15 cellular contexts compared by ENCODE assay signal in the genomic region with DNA sequence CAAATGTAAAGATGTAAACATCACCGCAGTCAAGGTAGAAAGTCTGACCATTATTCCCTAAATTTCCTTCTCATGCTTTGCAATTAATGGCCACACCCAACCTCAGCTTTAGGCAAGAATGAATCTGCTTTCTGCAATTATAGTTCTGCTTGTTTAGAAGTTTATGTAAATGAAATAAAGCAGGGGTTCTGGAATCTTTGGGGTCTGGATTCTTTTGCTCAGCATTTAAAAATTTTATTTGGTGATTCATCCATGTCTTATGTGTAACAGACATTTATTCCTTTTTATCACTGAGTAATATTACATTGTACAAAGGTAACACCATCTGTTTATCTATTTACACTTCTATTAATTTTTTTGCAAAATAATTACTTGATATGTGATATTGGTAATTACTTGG.
"Had no signal": no experiment of that assay in that cellular context is flagged by ENCODE, and none has a peak within 500 bp of the region (broad histone marks: within the 10 kb centered on the region; RNA-seq: fewer than 3 reads in every experiment).

No MANE protein-coding gene starts in this region.

- ATAC-seq: activated CD8-positive, alpha-beta memory T cell treated with anti-CD3 and anti-CD28 coated beads, Interleukin-2, amount 10 ng/mL, durations not matched to agents 7 days and 5 days; natural killer cell treated with Interleukin-12 subunit alpha and Interleukin-12 subunit beta and Interleukin-15 and Interleukin-18, amount 100 ng/mL, for 72 hours had no signal

- H3K4me1 ChIP-seq: adrenal gland, tibial artery had no signal

- H3K4me1 Mint-ChIP-seq: activated CD8-positive, alpha-beta memory T cell treated with anti-CD3 and anti-CD28 coated beads, Interleukin-2, amount 10 ng/mL, durations not matched to agents 7 days and 5 days had no signal

- H3K27ac ChIP-seq: adrenal gland, dorsolateral prefrontal cortex, foreskin keratinocyte, tibial artery, WERI-Rb-1 had no signal

- H3K36me3 ChIP-seq: adrenal gland, tibial artery, WERI-Rb-1 had no signal

- H3K4me3 Mint-ChIP-seq: activated CD4-positive, alpha-beta memory T cell treated with anti-CD3 and anti-CD28 coated beads for 36 hours; activated CD8-positive, alpha-beta memory T cell treated with anti-CD3 and anti-CD28 coated beads, Interleukin-2, amount 10 ng/mL, durations not matched to agents 7 days and 5 days; natural killer cell treated with Interleukin-12 subunit alpha and Interleukin-12 subunit beta and Interleukin-15 and Interleukin-18, amount 100 ng/mL, for 72 hours had no signal

- DNase-seq: activated CD4-positive, alpha-beta memory T cell treated with anti-CD3 and anti-CD28 coated beads for 36 hours; activated CD8-positive, alpha-beta memory T cell treated with anti-CD3 and anti-CD28 coated beads, Interleukin-2, amount 10 ng/mL, durations not matched to agents 7 days and 5 days; activated naive CD4-positive, alpha-beta T cell treated with anti-CD3 and anti-CD28 coated beads, Interleukin-2, amount 50 U/mL, for 16 hours; activated T-cell treated with anti-CD3 and anti-CD28 coated beads, Interleukin-2, amount 50 U/mL, for 1 hour; adrenal gland; dorsolateral prefrontal cortex; kidney glomerular epithelial cell; stimulated activated CD4-positive, alpha-beta T cell treated with anti-CD3 and anti-CD28 coated beads, Interleukin-4, amount 100 ng/mL, for 24 hours; stimulated activated naive CD4-positive, alpha-beta T cell; tibial artery; WERI-Rb-1 had no signal

- H3K27me3 ChIP-seq: adrenal gland, foreskin keratinocyte, tibial artery had no signal

- H3K9me3 ChIP-seq: adrenal gland had no signal

- H3K4me3 ChIP-seq: adrenal gland, dorsolateral prefrontal cortex, skin epidermis, tibial artery had no signal

- H3K27ac Mint-ChIP-seq: activated CD4-positive, alpha-beta memory T cell treated with anti-CD3 and anti-CD28 coated beads for 36 hours; activated CD8-positive, alpha-beta memory T cell treated with anti-CD3 and anti-CD28 coated beads, Interleukin-2, amount 10 ng/mL, durations not matched to agents 7 days and 5 days; activated T-helper 2 cell treated with anti-CD3 and anti-CD28 coated beads, Interferon-gamma antibody, Interleukin-2, Interleukin-4, amounts not matched to agents 10 μg/mL and 5 μg/mL and 100 μg/mL, durations not matched to agents 14 hours and 24 hours and 36 hours; natural killer cell treated with Interleukin-12 subunit alpha and Interleukin-12 subunit beta and Interleukin-15 and Interleukin-18, amount 100 ng/mL, for 72 hours had no signal
